Comparison of ENCODE assay signal across 12 cellular contexts in the genomic region with DNA sequence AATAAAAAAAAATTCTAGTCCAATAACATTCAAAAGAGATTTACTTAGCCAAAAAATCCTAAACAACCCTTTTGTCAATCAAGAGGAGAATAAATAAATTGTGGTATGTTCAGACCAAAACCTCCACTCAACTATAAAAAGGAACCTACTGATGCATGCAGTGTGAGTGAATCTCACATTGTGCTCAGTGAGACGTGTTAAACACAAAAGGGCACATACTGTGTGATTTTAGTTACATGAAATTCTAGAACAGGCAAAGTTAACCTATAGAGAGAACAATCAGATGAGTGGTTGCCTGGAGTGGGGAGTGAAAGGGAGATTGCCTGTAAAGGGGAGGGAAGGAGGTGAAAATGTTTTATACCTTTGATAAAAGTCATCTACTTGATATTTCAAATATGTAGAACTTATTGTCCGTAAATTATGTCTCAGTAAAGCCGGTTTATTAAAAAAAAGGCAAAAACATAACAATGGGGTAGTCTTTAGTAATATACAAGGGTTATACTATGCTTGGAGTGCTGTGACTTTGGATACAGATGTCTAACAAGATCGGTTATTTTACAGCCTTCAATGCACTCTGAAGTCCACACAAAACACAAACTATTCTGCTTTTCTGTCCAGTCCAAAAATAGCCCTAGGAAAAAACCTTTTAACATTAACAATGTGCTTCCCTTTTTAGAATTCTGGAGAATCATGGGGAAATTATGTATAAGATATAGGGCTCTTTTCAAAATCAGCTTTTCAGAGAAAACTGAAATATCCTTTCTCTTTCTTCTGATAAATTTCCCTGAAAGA. TPM values are rescaled to one million over a fixed set of nuclear protein-coding genes. Genes with fewer than 3 reads are reported as not detected.
DNase-seq lines count a peak whose midpoint lies in the region; ATAC-seq and TF ChIP-seq lines count a peak whose summit lies in the region.
"Not testable (repeated sequence)": the region's sequence is repeated elsewhere in the genome, so short reads cannot be mapped to it uniquely, and the experiment has no call there.
"Had no signal": no experiment of that assay in that cellular context is flagged by ENCODE, and none has a peak within 500 bp of the region (broad histone marks: within the 10 kb centered on the region; RNA-seq: fewer than 3 reads in every experiment).

No MANE protein-coding gene starts in this region.

- not testable (repeated sequence) for H3K79me2 ChIP-seq in DOHH2 (ENCODE audit: control insufficient read depth, low read length); Karpas-422 (ENCODE audit: low read length)

- H4K20me1 ChIP-seq in DOHH2 (ENCODE audit: control insufficient read depth, insufficient read depth, low read depth, low read length); Karpas-422 (ENCODE audit: insufficient read depth, low read depth, low read length): not testable (repeated sequence)

- not testable (repeated sequence) for H3K9me2 ChIP-seq in DOHH2 (replicated peaks; ENCODE audit: control insufficient read depth, low read length); Karpas-422 (replicated peaks; ENCODE audit: insufficient read depth, low read length)

- H3K4me1 ChIP-seq in DOHH2 (ENCODE audit: control insufficient read depth, low read length) = peaks cover 35% of the 10 kb centered on the region
- H3K4me1 ChIP-seq in Karpas-422 (ENCODE audit: low read length) = not testable (repeated sequence)

- in situ Hi-C loops in SK-MEL-5 (cut with HindIII; ENCODE audit: low pct_unique_long_range_greater_than_20kb, low sequenced_read_pairs) = not testable (repeated sequence)

- TF ChIP-seq CTCF in DOHH2 (IDR thresholded peaks at IDR 0.05; ENCODE audit: low read depth, low read length, poor library complexity, severe bottlenecking); neural crest cell (conservative IDR thresholded peaks at IDR 0.05): not testable (repeated sequence)

- not testable (repeated sequence) for H3K9me3 Mint-ChIP-seq in neural crest cell

- not testable (repeated sequence) for H3K36me3 Mint-ChIP-seq in neural crest cell (ENCODE audit: low read depth)

- not testable (repeated sequence) for H3K27me3 Mint-ChIP-seq in neural crest cell (ENCODE audit: low read depth)

- H3K4me2 ChIP-seq in DOHH2 (ENCODE audit: low read length) (peak overlapping the region; percentile 85), Karpas-422 (ENCODE audit: low read depth, low read length, poor library complexity, severe bottlenecking) (peak overlapping the region; percentile 41)

- not testable (repeated sequence) for H3K9me3 ChIP-seq in DOHH2 (ENCODE audit: control insufficient read depth, insufficient read depth, low read length); Karpas-422 (ENCODE audit: low read length)

- H2AFZ ChIP-seq in Karpas-422 (ENCODE audit: low read length) = not testable (repeated sequence)

- ATAC-seq in GM21360 (IDR thresholded peaks at IDR 0.05; ENCODE audit: unreplicated experiment) = peak; percentile 75

- peak overlapping the region; percentile 81 for H3K27ac ChIP-seq in DOHH2 (ENCODE audit: low read depth, low read length)
- not testable (repeated sequence) for H3K27ac ChIP-seq in Karpas-422 (ENCODE audit: low read length)

- peak overlapping the region; percentile 52 for H3K27ac Mint-ChIP-seq in neural crest cell (ENCODE audit: unreplicated experiment)

- not testable (repeated sequence) for H3K27me3 ChIP-seq in DOHH2 (ENCODE audit: control insufficient read depth, low read length); Karpas-422 (ENCODE audit: low read length)

- not testable (repeated sequence) for H3K4me1 Mint-ChIP-seq in neural crest cell

- not testable (repeated sequence) for H3K9ac ChIP-seq in Karpas-422 (ENCODE audit: low read length)

- H3K4me3 Mint-ChIP-seq in neural crest cell = not testable (repeated sequence)

- not testable (repeated sequence) for H3F3A ChIP-seq in DOHH2 (ENCODE audit: control insufficient read depth, insufficient read depth)

- H3K4me3 ChIP-seq in DOHH2 (ENCODE audit: low read length) = peak overlapping the region; percentile 60
- H3K4me3 ChIP-seq in Karpas-422 (ENCODE audit: low read length) = not testable (repeated sequence)

- DNase-seq in Karpas-422 = peak; percentile 56
- DNase-seq in NCI-H2029 treated with DMSO at 0.1 percent for 48 hours (lab: John Stamatoyannopoulos, UW) = peak; percentile 10
- peak; percentile 65 for DNase-seq in NCI-H2171 treated with DMSO at 0.1 percent for 48 hours (lab: John Stamatoyannopoulos, UW)
- peak; percentile 27 for DNase-seq in SK-MEL-5 (ENCODE audit: low read depth, low spot score)
- DNase-seq in neural crest cell (ENCODE audit: low read depth, low spot score) = not testable (repeated sequence)

- not testable (repeated sequence) for H3K36me3 ChIP-seq in DOHH2 (ENCODE audit: control insufficient read depth, low read length); Karpas-422 (ENCODE audit: insufficient read depth, low read length)

RNA-seq across cellular contexts. Expression of a gene that starts 30.8 kb away (rescaled TPM):
- total RNA-seq in Karpas-422 (2014; rRNA removed; shearing (Covaris generic); ENCODE audit: low replicate concordance) = not detected in 2 replicates
- total RNA-seq in SK-MEL-5 (2014; rRNA removed; shearing (Covaris generic)) = not detected in 2 replicates
- not detected in 2 replicates for polyA plus RNA-seq in SK-MEL-5 (2015; cell fraction: cytosol; rRNA removed)
- not detected in 2 replicates for polyA plus RNA-seq in SK-MEL-5 (2015; cell fraction: nucleus; rRNA removed)
- total RNA-seq in neural crest cell = not detected in 2 replicates
- total RNA-seq: Calu3; CD4-positive, alpha-beta memory T cell; MCF 10A had no signal
- polyA plus RNA-seq: BJ; CD4-positive, alpha-beta memory T cell; IgD-negative memory B cell had no signal

RNA-seq across cellular contexts. Expression of a gene that starts 46.2 kb away (rescaled TPM):
- not detected in 2 replicates for total RNA-seq in Karpas-422 (2014; rRNA removed; shearing (Covaris generic); ENCODE audit: low replicate concordance)
- not detected in 2 replicates for total RNA-seq in SK-MEL-5 (2014; rRNA removed; shearing (Covaris generic))
- polyA plus RNA-seq in SK-MEL-5 (2015; cell fraction: cytosol; rRNA removed) = not detected in 2 replicates
- not detected in 2 replicates for polyA plus RNA-seq in SK-MEL-5 (2015; cell fraction: nucleus; rRNA removed)
- total RNA-seq in neural crest cell = not detected in 2 replicates
- total RNA-seq: CD4-positive, alpha-beta memory T cell; MCF 10A had no signal
- polyA plus RNA-seq: BJ; CD4-positive, alpha-beta memory T cell; IgD-negative memory B cell had no signal
